18 cellular contexts compared by ENCODE assay signal in genomic region chr13:48487968-48488367, GRCh38.
"Had no signal": no experiment of that assay in that cellular context is flagged by ENCODE, and none has a peak within 500 bp of the region (broad histone marks: within the 10 kb centered on the region; RNA-seq: fewer than 3 reads in every experiment).

No MANE protein-coding gene starts in this region.

- ATAC-seq: activated T-cell treated with anti-CD3 and anti-CD28 coated beads, Interleukin-2, amount 50 U/mL, for 72 hours; body of pancreas; foreskin keratinocyte; lower lobe of right lung had no signal

- H3K4me3 Mint-ChIP-seq: activated naive CD4-positive, alpha-beta T cell treated with anti-CD3 and anti-CD28 coated beads, Interleukin-2, amount 10 ng/mL, durations not matched to agents 7 days and 5 days had no signal

- H3K27me3 Mint-ChIP-seq: activated naive CD4-positive, alpha-beta T cell treated with anti-CD3 and anti-CD28 coated beads, Interleukin-2, amount 10 ng/mL, durations not matched to agents 7 days and 5 days; naive B cell had no signal

- H3K4me1 ChIP-seq: body of pancreas, foreskin keratinocyte, testis had no signal

- H3K9me3 ChIP-seq: body of pancreas, lower lobe of right lung, testis had no signal

- H3K27ac ChIP-seq: body of pancreas, foreskin keratinocyte, lower lobe of right lung, testis had no signal

- H3K4me3 ChIP-seq: body of pancreas, lower lobe of right lung, spleen, testis had no signal

- DNase-seq: activated CD4-positive, alpha-beta T cell treated with anti-CD3 and anti-CD28 coated beads, Interleukin-2, amount 50 U/mL, for 48 hours; activated effector memory CD4-positive, alpha-beta T cell treated with Interleukin-2 at 50 U/mL for 16 hours; activated naive CD4-positive, alpha-beta T cell treated with anti-CD3 and anti-CD28 coated beads, Interleukin-2, amount 10 ng/mL, durations not matched to agents 7 days and 5 days; activated T-cell treated with anti-CD3 and anti-CD28 coated beads, Interleukin-2, amount 50 U/mL, for 72 hours; anterior cingulate cortex; body of pancreas; dermis blood vessel endothelial cell; effector CD8-positive, alpha-beta T cell; foreskin keratinocyte; lower lobe of right lung; mesendoderm; naive B cell; retina; spleen; stimulated activated CD4-positive, alpha-beta T cell treated with anti-CD3 and anti-CD28 coated beads, Interleukin-4, amount 100 ng/mL, for 1 hour; stimulated activated naive CD4-positive, alpha-beta T cell; testis; trophoblast cell had no signal

- H3K27me3 ChIP-seq: body of pancreas, foreskin keratinocyte, spleen, testis had no signal
